Comparison of ENCODE assay signal across 18 cellular contexts in the genomic region with DNA sequence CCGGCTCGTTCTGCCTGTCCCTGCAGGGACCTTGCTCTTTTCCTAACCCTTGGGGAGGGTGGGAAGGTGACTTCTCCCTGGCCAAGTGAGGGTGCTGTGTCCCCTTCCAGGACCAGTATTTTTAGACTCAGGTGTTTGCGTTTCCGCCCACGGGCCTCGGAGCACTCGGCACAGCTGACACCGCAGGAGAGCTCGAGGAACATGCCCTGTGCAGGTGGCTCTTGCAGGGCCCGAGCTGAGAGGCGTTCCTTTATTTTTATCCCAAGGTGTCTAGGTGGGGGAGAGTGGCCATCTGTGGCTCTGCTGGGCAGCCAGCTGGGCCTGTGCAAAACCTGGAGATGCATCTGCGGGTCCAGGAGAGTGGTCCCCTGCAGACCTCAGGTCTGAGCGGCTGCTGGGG.
"Had no signal": no experiment of that assay in that cellular context is flagged by ENCODE, and none has a peak within 500 bp of the region (broad histone marks: within the 10 kb centered on the region; RNA-seq: fewer than 3 reads in every experiment).

No MANE protein-coding gene starts in this region.

- H3K9me3 ChIP-seq: adrenal gland, breast epithelium, transverse colon had no signal

- H3K4me1 ChIP-seq: breast epithelium, esophagus squamous epithelium, gastroesophageal sphincter, stomach had no signal

- H3K4me3 ChIP-seq: adrenal gland, breast epithelium, coronary artery, esophagus squamous epithelium, gastroesophageal sphincter, lung, sigmoid colon, smooth muscle cell, stomach, transverse colon had no signal

- H3K27me3 ChIP-seq: adrenal gland, breast epithelium, esophagus squamous epithelium had no signal

- H3K4me2 ChIP-seq: smooth muscle cell had no signal

- H3K36me3 ChIP-seq: adrenal gland, breast epithelium, gastroesophageal sphincter, sigmoid colon, stomach, transverse colon had no signal

- DNase-seq: activated CD8-positive, alpha-beta memory T cell treated with anti-CD3 and anti-CD28 coated beads, Interleukin-2, amount 50 U/mL, for 4 hours; activated T-cell treated with anti-CD3 and anti-CD28 coated beads, Interleukin-2, amount 50 U/mL, for 24 hours; adrenal gland; endodermal cell; esophagus squamous epithelium; kidney; naive B cell; occipital lobe; retina; sigmoid colon; stimulated activated CD4-positive, alpha-beta T cell treated with anti-CD3 and anti-CD28 coated beads, Interleukin-15, amount 100 ng/mL, for 24 hours; stomach; transverse colon had no signal

- H3K27ac ChIP-seq: adrenal gland, breast epithelium, coronary artery, esophagus squamous epithelium, gastroesophageal sphincter, sigmoid colon, stomach, transverse colon had no signal
